In genomic region chr5:62306494-62307363, GRCh38 we compare ENCODE assay signal across 8 cellular contexts. TPM values are rescaled to one million over a fixed set of nuclear protein-coding genes. Genes with fewer than 3 reads are reported as not detected.
A peak's percentile ranks its signal among the peaks of the same experiment; 100 is the strongest.
DNase-seq lines count a peak whose midpoint lies in the region; ATAC-seq and TF ChIP-seq lines count a peak whose summit lies in the region.

No MANE protein-coding gene starts in this region.

- TF ChIP-seq POLR2A in gastroesophageal sphincter (IDR thresholded peaks at IDR 0.05): no peak

- H3K27ac ChIP-seq in AG04450 (ENCODE audit: low read depth, low read length): peak overlapping the region; percentile 54
- peak overlapping the region; percentile 63 to 94 (median 93) for H3K27ac ChIP-seq in gastroesophageal sphincter
- peak overlapping the region; percentile 76 to 82 for H3K27ac ChIP-seq in thoracic aorta

- POLR2A ChIA-PET in AG04450 (lab: Yijun Ruan, JAX): interaction anchor here (1.3 to 1.6 kb wide), 2 partner anchors 9 to 97 kb away, joined by 3 to 14 read pairs; partner anchors contain the start of gene DIMT1

- no peak for TF ChIP-seq EP300 in gastroesophageal sphincter (IDR thresholded peaks at IDR 0.05)

- DNase-seq in AG04450 (ENCODE audit: low read depth, low spot score): no peak
- peak; percentile 65 for DNase-seq in RKO (ENCODE audit: low spot score)
- DNase-seq in activated gamma-delta T cell treated with anti-CD3 and anti-CD28 coated beads, Interleukin-2, amount 50 U/mL, for 16 hours (ENCODE audit: low read depth): peak; percentile 57
- DNase-seq in nucleus accumbens (lab: John Stamatoyannopoulos, UW): peak in 42 of 56 donors; percentile 16 to 82 (median 56)
- peak; percentile 15 for DNase-seq in thoracic aorta (ENCODE audit: low spot score)

- no peaks in the 10 kb centered on the region for H3K27me3 ChIP-seq in AG04450 (ENCODE audit: control insufficient read depth, insufficient read depth, low read length)
- H3K27me3 ChIP-seq in gastroesophageal sphincter: no peaks in the 10 kb centered on the region
- H3K27me3 ChIP-seq in thoracic aorta (replicated peaks; ENCODE audit: insufficient read depth): no peaks in the 10 kb centered on the region

- H3K9me3 ChIP-seq in AG04450 (ENCODE audit: control insufficient read depth, insufficient read depth, low read length): no peaks in the 10 kb centered on the region
- no peaks in the 10 kb centered on the region for H3K9me3 ChIP-seq in gastroesophageal sphincter
- H3K9me3 ChIP-seq in thoracic aorta: no peaks in the 10 kb centered on the region

- 0% methylated on average over 6 to 9 of the region's 71 CpGs for WGBS in gastroesophageal sphincter (ENCODE audit: low coverage in 1 of 2), 2 donors

- TF ChIP-seq CTCF in AG04450 (IDR thresholded peaks at IDR 0.05; ENCODE audit: low read depth, low read length): no peak
- no peak for TF ChIP-seq CTCF in gastroesophageal sphincter (IDR thresholded peaks at IDR 0.05)
- no peak for TF ChIP-seq CTCF in thoracic aorta (IDR thresholded peaks at IDR 0.05)

- CTCF ChIA-PET in AG04450 (lab: Charles Lee): interaction anchor here (0.9 to 1.6 kb wide), 3 partner anchors 17 to 48 kb away, joined by 3 read pairs; no protein-coding TSS in a partner anchor

- peak; percentile 9 for ATAC-seq in GM18870 (IDR thresholded peaks at IDR 0.05; ENCODE audit: unreplicated experiment)
- peak; percentile 19 for ATAC-seq in HG03108 (IDR thresholded peaks at IDR 0.05; ENCODE audit: unreplicated experiment)
- ATAC-seq in gastroesophageal sphincter: peak; percentile 23
- ATAC-seq in thoracic aorta (ENCODE audit: insufficient number of reproducible peaks, low FRiP score, low read depth): peak; percentile 50

- H3K4me1 ChIP-seq in gastroesophageal sphincter (peaks cover 3 to 46% (median 5%) of the 10 kb centered on the region in 3 donors), thoracic aorta (ENCODE audit: control insufficient read depth in 1 of 2, low read depth in 2 of 2) (peaks cover 0 to 13% of the 10 kb centered on the region in 2 donors)

- no peaks in the 10 kb centered on the region for H3K36me3 ChIP-seq in gastroesophageal sphincter
- no peaks in the 10 kb centered on the region for H3K36me3 ChIP-seq in thoracic aorta

- peak overlapping the region; percentile 81 for H3K4me3 ChIP-seq in AG04450 (ENCODE audit: low read depth, low read length)
- peak overlapping the region; percentile 80 to 99 for H3K4me3 ChIP-seq in gastroesophageal sphincter
- peak overlapping the region; percentile 98 for H3K4me3 ChIP-seq in thoracic aorta

RNA-seq across cellular contexts. Expression of gene KIF2A, which starts 0.7 kb away (rescaled TPM):
- 37.2 and 50.8 TPM in 2 replicates for polyA plus RNA-seq in AG04450 (2011; rRNA removed)
- polyA minus RNA-seq in AG04450 (2011; rRNA and poly(A)+ RNA removed): 31.1 and 60.9 TPM in 2 replicates
- total RNA-seq in gastroesophageal sphincter (10 to 100 TPM; 27.1 to 50.6 (median 33.6) TPM), thoracic aorta (10 to 100 TPM; 19.5 to 28.9 TPM)
